Comparison of ENCODE assay signal across 7 cellular contexts in genomic region chr6:87608802-87609201, GRCh38.
"Had no signal": no experiment of that assay in that cellular context is flagged by ENCODE, and none has a peak within 500 bp of the region (broad histone marks: within the 10 kb centered on the region; RNA-seq: fewer than 3 reads in every experiment).

No MANE protein-coding gene starts in this region.

- ATAC-seq: HCT116 had no signal

- DNase-seq: GM23248, GOT3, H7, HFFc6, IMR-90, KBM-7 had no signal
